ENCODE assay signal across 16 cellular contexts in the genomic region with DNA sequence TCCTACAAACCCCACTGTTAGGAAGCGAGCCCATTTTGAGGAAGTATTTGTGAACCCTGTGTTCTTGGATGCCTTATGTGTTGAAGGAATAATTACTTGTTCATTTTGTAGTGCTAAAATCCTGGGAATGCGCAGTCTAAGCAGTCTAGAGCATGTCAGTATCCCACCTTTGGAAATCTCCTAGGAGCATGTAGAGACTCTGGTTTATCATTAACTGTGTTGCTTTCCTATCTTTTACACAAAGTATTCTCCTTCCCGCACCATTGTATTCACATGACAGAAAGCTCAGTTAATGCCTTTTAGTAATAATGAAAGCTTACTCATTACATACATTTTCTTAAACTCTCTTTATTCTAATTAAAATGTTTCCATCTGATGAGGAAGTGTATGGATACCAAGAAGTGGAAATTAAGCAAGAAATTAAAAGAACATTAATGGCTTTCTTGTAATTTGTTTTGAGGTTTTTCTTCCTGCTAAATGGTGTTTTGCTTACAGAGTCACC.
A peak's percentile ranks its signal among the peaks of the same experiment; 100 is the strongest.
DNase-seq lines count a peak whose midpoint lies in the region; ATAC-seq, FAIRE-seq and TF ChIP-seq lines count a peak whose summit lies in the region.
"Had no signal": no experiment of that assay in that cellular context is flagged by ENCODE, and none has a peak within 500 bp of the region (broad histone marks: within the 10 kb centered on the region; RNA-seq: fewer than 3 reads in every experiment).

No MANE protein-coding gene starts in this region.

- no peak overlapping the region for H3K4me3 ChIP-seq in GM12878
- H3K4me3 ChIP-seq in CD8-positive, alpha-beta memory T cell (ENCODE audit: low read length) = no peak overlapping the region
- H3K4me3 ChIP-seq in naive thymus-derived CD4-positive, alpha-beta T cell (ENCODE audit: low read length) = no peak overlapping the region
- H3K4me3 ChIP-seq: BLaER1 had no signal

- no peak for DNase-seq in activated CD4-positive, CD25-positive, alpha-beta regulatory T cell treated with anti-CD3 and anti-CD28 coated beads, Interleukin-2, amount 50 U/mL, for 72 hours
- DNase-seq in GM12878 (ENCODE audit: low read depth, low spot score) = no peak
- DNase-seq in left lobe of liver (ENCODE audit: low spot score) = no peak
- DNase-seq in stimulated activated naive CD8-positive, alpha-beta T cell treated with anti-CD3 and anti-CD28 coated beads, Interleukin-15, Interleukin-2, amounts not matched to agents 100 U/mL and 50 U/mL, for 24 hours = no peak
- DNase-seq in CD8-positive, alpha-beta memory T cell = no peak
- DNase-seq in NCI-H1092 treated with DMSO at 0.1 percent for 48 hours (lab: John Stamatoyannopoulos, UW) = no peak
- DNase-seq in naive thymus-derived CD4-positive, alpha-beta T cell = no peak
- DNase-seq: H7, IMR-90, Kasumi-1, NCI-H1417 treated with DMSO at 0.1 percent for 48 hours, NCI-H2029 treated with DMSO at 0.1 percent for 48 hours, NCI-H510A treated with DMSO at 0.1 percent for 48 hours had no signal

- RAD21 ChIA-PET in GM12878 (lab: Charles Lee; ENCODE audit: unreplicated experiment) = interaction anchor here (0.6 to 1.6 kb wide), 3 partner anchors 83 to 156 kb away, joined by 3 to 8 read pairs (median 5); no protein-coding TSS in a partner anchor

- H3K4me2 ChIP-seq in GM12878 (ENCODE audit: control insufficient read depth, insufficient read depth) = no peak overlapping the region
- H3K4me2 ChIP-seq: BLaER1 had no signal

- H3K27ac ChIP-seq in GM12878 (ENCODE audit: control insufficient read depth, insufficient read depth) = no peak overlapping the region
- H3K27ac ChIP-seq in CD8-positive, alpha-beta memory T cell (ENCODE audit: low read depth, low read length) = no peak overlapping the region
- H3K27ac ChIP-seq in naive thymus-derived CD4-positive, alpha-beta T cell (ENCODE audit: low read depth, low read length) = no peak overlapping the region
- H3K27ac ChIP-seq: 22Rv1, BLaER1 had no signal

- H3K27me3 Mint-ChIP-seq in CD8-positive, alpha-beta memory T cell = peaks cover 0 to 2% of the 10 kb centered on the region in 2 donors
- no peaks in the 10 kb centered on the region for H3K27me3 Mint-ChIP-seq in naive thymus-derived CD4-positive, alpha-beta T cell

- H3K36me3 Mint-ChIP-seq in CD8-positive, alpha-beta memory T cell = peaks cover 0 to 24% (median 14%) of the 10 kb centered on the region in 3 donors
- H3K36me3 Mint-ChIP-seq in naive thymus-derived CD4-positive, alpha-beta T cell = peaks cover 0 to 11% (median 0%) of the 10 kb centered on the region in 5 donors

- POLR2A ChIA-PET in GM12878 (lab: Charles Lee) = interaction anchor here (0.6 kb wide), 1 partner anchor 62 kb away, joined by 3 read pairs; no protein-coding TSS in a partner anchor
- POLR2A ChIA-PET in CD8-positive, alpha-beta memory T cell (lab: Charles Lee) = no interaction called here
- POLR2A ChIA-PET in naive thymus-derived CD4-positive, alpha-beta T cell (lab: Charles Lee) = no interaction called here

- SMC1A ChIA-PET in GM12878 (lab: Charles Lee; ENCODE audit: uncharacterized antibody, unreplicated experiment) = interaction anchor here (0.7 to 2.5 kb wide), 7 partner anchors 12 to 90 kb away, joined by 3 to 16 read pairs (median 4); no protein-coding TSS in a partner anchor

- CTCF ChIA-PET in GM12878 (lab: Yijun Ruan, JAX) = interaction anchor here (0.7 to 1.8 kb wide), 3 partner anchors 13 to 158 kb away, joined by 3 to 5 read pairs (median 3); no protein-coding TSS in a partner anchor
- CTCF ChIA-PET in CD8-positive, alpha-beta memory T cell (lab: Charles Lee) = no interaction called here
- CTCF ChIA-PET in naive thymus-derived CD4-positive, alpha-beta T cell (lab: Charles Lee) = no interaction called here

- no peaks in the 10 kb centered on the region for H3K9me3 ChIP-seq in GM12878 (replicated peaks; ENCODE audit: control insufficient read depth, insufficient read depth, low read length)
- H3K9me3 ChIP-seq in CD8-positive, alpha-beta memory T cell (ENCODE audit: low read length) = no peaks in the 10 kb centered on the region
- no peaks in the 10 kb centered on the region for H3K9me3 ChIP-seq in naive thymus-derived CD4-positive, alpha-beta T cell (ENCODE audit: control insufficient read depth in 2 of 3, low read length in 3 of 3)
- H3K9me3 ChIP-seq: BLaER1 had no signal

- ATAC-seq in activated CD4-positive, CD25-positive, alpha-beta regulatory T cell treated with anti-CD3 and anti-CD28 coated beads, Interleukin-2, amount 50 U/mL, for 24 hours = peak; percentile 55 to 59
- peak; percentile 40 for ATAC-seq in GM12878
- peak; percentile 74 for ATAC-seq in left lobe of liver
- ATAC-seq in stimulated activated naive CD8-positive, alpha-beta T cell treated with anti-CD3 and anti-CD28 coated beads, Interleukin-15, Interleukin-2, amounts not matched to agents 100 U/mL and 50 U/mL, for 24 hours = peak; percentile 46
- ATAC-seq in naive thymus-derived CD4-positive, alpha-beta T cell = no peak

- no peak for TF ChIP-seq RAD21 in GM12878 (IDR thresholded peaks at IDR 0.05; ENCODE audit: insufficient read depth, low read depth, low read length)

- no peaks in the 10 kb centered on the region for H4K20me1 ChIP-seq in GM12878 (ENCODE audit: control insufficient read depth, insufficient read depth)

- no peak for TF ChIP-seq POLR2A in GM12878 (IDR thresholded peaks at IDR 0.05; ENCODE audit: low read depth, low read length)

- TF ChIP-seq CTCF in GM12878 (IDR thresholded peaks at IDR 0.05 in 2 of 3, conservative IDR thresholded peaks at IDR 0.05 in 1 of 3; ENCODE audit: control insufficient read depth in 2 of 3, extremely low read depth in 1 of 3, insufficient read depth in 1 of 3, low read depth in 3 of 3, low read length in 3 of 3) = no peak

- intact Hi-C loops in GM12878 (cut with micrococcal nuclease; ENCODE audit: unreplicated experiment) = no loop called here
- intact Hi-C loops in naive thymus-derived CD4-positive, alpha-beta T cell (cut with micrococcal nuclease) = no loop called here

- no peaks in the 10 kb centered on the region for H3K27me3 ChIP-seq in GM12878 (replicated peaks in 1 of 2; ENCODE audit: control insufficient read depth in 2 of 2, insufficient read depth in 2 of 2, low read length in 1 of 2)
- H3K27me3 ChIP-seq in CD8-positive, alpha-beta memory T cell (ENCODE audit: insufficient read depth, low read length, poor library complexity, severe bottlenecking) = no peaks in the 10 kb centered on the region
- no peaks in the 10 kb centered on the region for H3K27me3 ChIP-seq in naive thymus-derived CD4-positive, alpha-beta T cell (ENCODE audit: control insufficient read depth in 2 of 2, insufficient read depth in 2 of 2, low read length in 2 of 2)
- H3K27me3 ChIP-seq: BLaER1 had no signal

- H3K4me3 Mint-ChIP-seq in CD8-positive, alpha-beta memory T cell = no peak overlapping the region
- H3K4me3 Mint-ChIP-seq in naive thymus-derived CD4-positive, alpha-beta T cell = no peak overlapping the region

- no peak for FAIRE-seq in GM12878 (lab: Jason Lieb, UNC)

- in situ Hi-C loops in GM12878 (cut with MboI) = no loop called here

- H3K4me1 Mint-ChIP-seq in CD8-positive, alpha-beta memory T cell = peaks cover 0 to 9% (median 4%) of the 10 kb centered on the region in 3 donors
- H3K4me1 Mint-ChIP-seq in naive thymus-derived CD4-positive, alpha-beta T cell = peaks cover 0 to 5% (median 2%) of the 10 kb centered on the region in 7 donors

- H3K9ac ChIP-seq in GM12878 (ENCODE audit: control insufficient read depth, insufficient read depth, low read length) = no peak overlapping the region
- H3K9ac ChIP-seq: BLaER1 had no signal

- no peak for TF ChIP-seq EP300 in GM12878 (IDR thresholded peaks at IDR 0.05; ENCODE audit: borderline replicate concordance in 1 of 2, control insufficient read depth in 1 of 2, low read depth in 2 of 2, low read length in 2 of 2)

- H3K79me2 ChIP-seq in GM12878 (ENCODE audit: control insufficient read depth, insufficient read depth, low read length) = no peaks in the 10 kb centered on the region

- H3K27ac Mint-ChIP-seq in CD8-positive, alpha-beta memory T cell = no peak overlapping the region
- H3K27ac Mint-ChIP-seq in naive thymus-derived CD4-positive, alpha-beta T cell = no peak overlapping the region

- peaks cover 1 to 2% of the 10 kb centered on the region in 2 experiments; a peak in 2 of 4 replicates for H3K36me3 ChIP-seq in GM12878 (ENCODE audit: control insufficient read depth in 2 of 2, insufficient read depth in 2 of 2, low read length in 1 of 2)
- H3K36me3 ChIP-seq in CD8-positive, alpha-beta memory T cell (ENCODE audit: insufficient read depth, low read length) = no peaks in the 10 kb centered on the region
- no peaks in the 10 kb centered on the region for H3K36me3 ChIP-seq in naive thymus-derived CD4-positive, alpha-beta T cell (ENCODE audit: control insufficient read depth in 2 of 3, insufficient read depth in 3 of 3, low read length in 3 of 3)

- H3K9me3 Mint-ChIP-seq in CD8-positive, alpha-beta memory T cell = no peaks in the 10 kb centered on the region
- no peaks in the 10 kb centered on the region for H3K9me3 Mint-ChIP-seq in naive thymus-derived CD4-positive, alpha-beta T cell

- H3K4me1 ChIP-seq in GM12878 (ENCODE audit: control insufficient read depth, insufficient read depth, low read length) = peaks cover 11% of the 10 kb centered on the region
- no peaks in the 10 kb centered on the region for H3K4me1 ChIP-seq in CD8-positive, alpha-beta memory T cell (ENCODE audit: insufficient read depth, low read length)
- H3K4me1 ChIP-seq in naive thymus-derived CD4-positive, alpha-beta T cell (ENCODE audit: control insufficient read depth in 2 of 2, insufficient read depth in 2 of 2, low read length in 2 of 2) = no peaks in the 10 kb centered on the region

- WGBS in GM12878 (ENCODE audit: insufficient coverage, insufficient replicate concordance, low lambda C conversion rate, missing lambda C conversion rate) = 82% methylated on average over 3 of the region's 3 CpGs

- H2AFZ ChIP-seq in GM12878 (ENCODE audit: control insufficient read depth, low read depth, low read length) = no peak overlapping the region

- no TSS peak for BruUV-seq in GM12878 (replicated peaks; lab: Mats Ljungman, UMichigan)

TF ChIP-seq in GM12878, 131 proteins besides CTCF, POLR2A, EP300 and RAD21 (continues in another document):
- no peak for TF ChIP-seq TARDBP (IDR thresholded peaks at IDR 0.05; ENCODE audit: borderline replicate concordance)
- no peak for TF ChIP-seq ZSCAN29 (IDR thresholded peaks at IDR 0.05)
- no peak for TF ChIP-seq KDM1A (IDR thresholded peaks at IDR 0.05; ENCODE audit: borderline replicate concordance)
- TF ChIP-seq SRF (IDR thresholded peaks at IDR 0.05; ENCODE audit: low read depth in 2 of 2, low read length in 2 of 2) = no peak
